In the genomic region with DNA sequence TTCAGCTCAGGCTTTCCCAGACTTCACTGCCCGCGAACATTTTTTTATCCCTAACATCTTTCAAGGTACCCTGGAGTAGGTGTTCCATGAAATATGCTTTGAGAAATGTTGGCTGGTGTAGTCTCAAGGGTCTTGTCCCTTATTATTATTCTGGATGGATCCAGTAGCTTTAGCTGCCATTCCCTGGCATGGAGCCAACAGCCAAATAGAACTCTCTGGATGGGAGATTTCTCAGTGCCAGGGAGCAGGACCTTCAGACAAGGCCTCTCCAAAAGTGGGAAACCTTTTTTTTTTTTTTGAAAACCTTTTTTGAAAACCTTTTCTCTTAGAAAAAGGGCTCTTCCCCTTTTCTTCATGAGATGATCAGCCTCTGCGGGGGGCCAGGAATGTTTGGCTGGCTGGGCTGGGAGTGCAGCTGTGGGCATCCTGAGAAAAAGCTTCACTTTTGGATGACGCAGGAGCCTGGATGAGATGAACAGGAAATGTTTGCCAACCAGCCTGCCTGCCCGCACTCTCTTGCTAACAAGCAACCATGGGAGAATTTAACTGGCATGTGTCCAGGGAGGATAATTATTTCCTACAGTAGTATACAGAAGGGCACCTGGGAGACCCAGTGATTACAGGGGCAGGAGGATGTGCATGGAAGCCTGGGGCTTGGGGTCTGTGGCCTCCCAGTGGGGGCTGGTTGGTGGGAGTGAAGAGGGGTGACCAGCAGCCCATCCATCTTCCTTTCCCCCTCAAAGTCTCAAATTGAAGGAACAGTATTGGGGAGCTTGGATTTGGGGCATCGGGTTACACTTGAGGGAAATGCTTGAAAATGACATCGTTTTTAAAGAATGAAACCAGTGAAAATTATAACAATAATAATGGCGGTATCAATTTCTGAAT, we compare ENCODE assay signal across 10 cellular contexts.
DNase-seq lines count a peak whose midpoint lies in the region; TF ChIP-seq lines count a peak whose summit lies in the region.
"Had no signal": no experiment of that assay in that cellular context is flagged by ENCODE, and none has a peak within 500 bp of the region (broad histone marks: within the 10 kb centered on the region; RNA-seq: fewer than 3 reads in every experiment).

No MANE protein-coding gene starts in this region.

- no peaks in the 10 kb centered on the region for H3K9me3 ChIP-seq in mammary epithelial cell (replicated peaks; ENCODE audit: insufficient read depth, low read length)
- no peaks in the 10 kb centered on the region for H3K9me3 ChIP-seq in transverse colon

- H3K27me3 ChIP-seq in mammary epithelial cell (ENCODE audit: insufficient read depth, low read length): peaks cover 2% of the 10 kb centered on the region
- H3K27me3 ChIP-seq in transverse colon: no peaks in the 10 kb centered on the region

- intact Hi-C loops in mammary epithelial cell (cut with micrococcal nuclease): no loop called here
- intact Hi-C loops in transverse colon (cut with DNase I; ENCODE audit: low total_unique reads): no loop called here

- H3K36me3 ChIP-seq in mammary epithelial cell (ENCODE audit: insufficient read depth, low read length): no peaks in the 10 kb centered on the region
- H3K36me3 ChIP-seq in transverse colon: no peaks in the 10 kb centered on the region

- in situ Hi-C loops in mammary epithelial cell (cut with MboI; ENCODE audit: low sequenced_read_pairs in 2 of 2) (no loop called here), transverse colon (cut with MboI; ENCODE audit: low pct_ligation_motif_present in 1 of 4, low pct_unique_long_range_greater_than_20kb in 1 of 4, low sequenced_read_pairs in 3 of 4) (no loop called here)

- peaks cover 3% of the 10 kb centered on the region for H3K9me3 Mint-ChIP-seq in nephron progenitor cell
- peaks cover 0 to 2% (median 0%) of the 10 kb centered on the region in 6 donors for H3K9me3 Mint-ChIP-seq in immature natural killer cell
- H3K9me3 Mint-ChIP-seq: activated T-helper 17 cell treated with anti-CD3 and anti-CD28 coated beads, Interleukin-2, amount 50 U/mL, for 72 hours had no signal

- H3K4me3 ChIP-seq in mammary epithelial cell (replicated peaks in 1 of 3; ENCODE audit: insufficient read depth in 1 of 3, low read depth in 2 of 3, low read length in 3 of 3) (no peak overlapping the region), transverse colon (no peak overlapping the region)

- no TSS peak for BruUV-seq in mammary epithelial cell (replicated peaks; lab: Mats Ljungman, UMichigan)

- H4K20me1 ChIP-seq in mammary epithelial cell (ENCODE audit: insufficient read depth, low read length): no peaks in the 10 kb centered on the region

- peaks cover 22% of the 10 kb centered on the region for H3K4me1 Mint-ChIP-seq in nephron progenitor cell
- no peaks in the 10 kb centered on the region for H3K4me1 Mint-ChIP-seq in immature natural killer cell
- H3K4me1 Mint-ChIP-seq: activated T-helper 17 cell treated with anti-CD3 and anti-CD28 coated beads, Interleukin-2, amount 50 U/mL, for 72 hours had no signal

- dilution Hi-C loops in mammary epithelial cell (cut with HindIII; ENCODE audit: low sequenced_read_pairs): no loop called here

- no peak overlapping the region for H2AFZ ChIP-seq in mammary epithelial cell (ENCODE audit: low read depth, low read length)

- 63% methylated on average over 8 of the region's 8 CpGs for WGBS in mammary epithelial cell (ENCODE audit: low coverage, missing lambda C conversion rate)
- WGBS in transverse colon (ENCODE audit: low coverage in 1 of 2), 2 donors: 67 to 91% methylated on average over 5 to 8 of the region's 8 CpGs

- no peaks in the 10 kb centered on the region for H3K79me2 ChIP-seq in mammary epithelial cell (ENCODE audit: insufficient read depth, low read length)

- H3K4me1 ChIP-seq in mammary epithelial cell (ENCODE audit: insufficient read depth, low read length) (no peaks in the 10 kb centered on the region), transverse colon (peaks cover 0 to 6% (median 0%) of the 10 kb centered on the region in 4 donors)

- H3K27ac Mint-ChIP-seq in nephron progenitor cell (peak overlapping the region; percentile 42), immature natural killer cell (no peak overlapping the region)
- H3K27ac Mint-ChIP-seq: activated T-helper 17 cell treated with anti-CD3 and anti-CD28 coated beads, Interleukin-2, amount 50 U/mL, for 72 hours had no signal

- TF ChIP-seq CTCF in mammary epithelial cell (conservative IDR thresholded peaks at IDR 0.05 in 1 of 2, IDR thresholded peaks at IDR 0.05 in 1 of 2; ENCODE audit: extremely low read depth in 1 of 2, insufficient read depth in 1 of 2, low read depth in 1 of 2, low read length in 2 of 2): no peak
- TF ChIP-seq CTCF in nephron progenitor cell (IDR thresholded peaks at IDR 0.05): no peak
- no peak for TF ChIP-seq CTCF in transverse colon (IDR thresholded peaks at IDR 0.05)

- no peak overlapping the region for H3K9ac ChIP-seq in mammary epithelial cell (ENCODE audit: insufficient read depth, low read length)

- TF ChIP-seq EP300 in transverse colon (IDR thresholded peaks at IDR 0.05; ENCODE audit: low read depth): no peak

- no peak overlapping the region for H3K4me3 Mint-ChIP-seq in nephron progenitor cell
- H3K4me3 Mint-ChIP-seq in immature natural killer cell: no peak overlapping the region
- H3K4me3 Mint-ChIP-seq: activated T-helper 17 cell treated with anti-CD3 and anti-CD28 coated beads, Interleukin-2, amount 50 U/mL, for 72 hours had no signal

- CTCF ChIA-PET in mammary epithelial cell (lab: Charles Lee; ENCODE audit: low non-redundant PET): no interaction called here

- H3K36me3 Mint-ChIP-seq in nephron progenitor cell (ENCODE audit: low read depth) (no peaks in the 10 kb centered on the region), immature natural killer cell (no peaks in the 10 kb centered on the region)

- DNase-seq in Daoy (ENCODE audit: low read depth) (peak; percentile 92), NCI-H2196 (lab: John Stamatoyannopoulos, UW; ENCODE audit: unreplicated experiment) (peak; percentile 76), mammary epithelial cell (peak; percentile 16), nephron progenitor cell (peak; percentile 21), immature natural killer cell (no peak), transverse colon (no peak), NCI-H187 treated with DMSO at 0.1 percent for 48 hours (lab: John Stamatoyannopoulos, UW) (no peak)
- DNase-seq in activated CD4-positive, alpha-beta T cell treated with anti-CD3 and anti-CD28 coated beads, Interleukin-2, amount 50 U/mL, for 4 hours: no peak
- DNase-seq: right cardiac atrium had no signal

- H3K4me2 ChIP-seq in mammary epithelial cell (ENCODE audit: insufficient read depth, low read depth, low read length): no peak overlapping the region

- no peaks in the 10 kb centered on the region for H3K27me3 Mint-ChIP-seq in nephron progenitor cell (ENCODE audit: low read depth, poor library complexity)
- peaks cover 0 to 12% (median 8%) of the 10 kb centered on the region in 3 donors for H3K27me3 Mint-ChIP-seq in immature natural killer cell (ENCODE audit: low read depth in 3 of 3)

- H3K27ac ChIP-seq in mammary epithelial cell (ENCODE audit: insufficient read depth, low read depth, low read length) (no peak overlapping the region), transverse colon (no peak overlapping the region)

- no peak for TF ChIP-seq POLR2A in transverse colon (IDR thresholded peaks at IDR 0.05)

Comparison
In these comparisons a context has a peak if more than half of its experiments do, and no peak if none do; other contexts are left out.
1. DNase-seq: peak in Daoy (single experiment), NCI-H2196 (single experiment), mammary epithelial cell (single experiment) and nephron progenitor cell (single experiment); none in immature natural killer cell (0 of 3), transverse colon (single experiment), activated CD4-positive, alpha-beta T cell treated with anti-CD3 and anti-CD28 coated beads, Interleukin-2, amount 50 U/mL, for 4 hours (0 of 2) and NCI-H187 treated with DMSO at 0.1 percent for 48 hours (single experiment).